24 cellular contexts compared by ENCODE assay signal in genomic region chr22:48241658-48242057, GRCh38.
DNase-seq lines count a peak whose midpoint lies in the region; ATAC-seq and TF ChIP-seq lines count a peak whose summit lies in the region.
"Had no signal": no experiment of that assay in that cellular context is flagged by ENCODE, and none has a peak within 500 bp of the region (broad histone marks: within the 10 kb centered on the region; RNA-seq: fewer than 3 reads in every experiment).

No MANE protein-coding gene starts in this region.

- H3K27ac Mint-ChIP-seq in activated CD8-positive, alpha-beta T cell treated with anti-CD3 and anti-CD28 coated beads for 36 hours: no peak overlapping the region
- no peak overlapping the region for H3K27ac Mint-ChIP-seq in activated CD8-positive, alpha-beta T cell treated with anti-CD3 and anti-CD28 coated beads, Interleukin-2, amount 10 ng/mL, durations not matched to agents 7 days and 5 days
- no peak overlapping the region for H3K27ac Mint-ChIP-seq in natural killer cell treated with Interleukin-12 subunit alpha and Interleukin-12 subunit beta and Interleukin-15 and Interleukin-18, amount 100 ng/mL, for 72 hours
- no peak overlapping the region for H3K27ac Mint-ChIP-seq in type B pancreatic cell
- H3K27ac Mint-ChIP-seq: CD8-positive, alpha-beta T cell; IgD-negative memory B cell; WTC11 had no signal

- no peak overlapping the region for H3K9ac ChIP-seq in MM.1S (ENCODE audit: low read length)
- H3K9ac ChIP-seq: GM23248 had no signal

- CTCF ChIA-PET in activated CD8-positive, alpha-beta T cell treated with anti-CD3 and anti-CD28 coated beads for 36 hours (lab: Charles Lee): no interaction called here
- CTCF ChIA-PET in activated CD8-positive, alpha-beta T cell treated with anti-CD3 and anti-CD28 coated beads, Interleukin-2, amount 10 ng/mL, durations not matched to agents 7 days and 5 days (lab: Charles Lee): no interaction called here

- no peaks in the 10 kb centered on the region for H3K79me2 ChIP-seq in MM.1S (ENCODE audit: low read length)

- H3K4me1 Mint-ChIP-seq in activated CD8-positive, alpha-beta T cell treated with anti-CD3 and anti-CD28 coated beads for 36 hours (ENCODE audit: low read depth): peaks cover 12% of the 10 kb centered on the region
- H3K4me1 Mint-ChIP-seq in activated CD8-positive, alpha-beta T cell treated with anti-CD3 and anti-CD28 coated beads, Interleukin-2, amount 10 ng/mL, durations not matched to agents 7 days and 5 days (ENCODE audit: low read depth): peaks cover 18% of the 10 kb centered on the region
- H3K4me1 Mint-ChIP-seq in natural killer cell treated with Interleukin-12 subunit alpha and Interleukin-12 subunit beta and Interleukin-15 and Interleukin-18, amount 100 ng/mL, for 72 hours (ENCODE audit: low read depth in 2 of 2): peaks cover 48 to 55% of the 10 kb centered on the region in 2 donors
- peaks cover 18% of the 10 kb centered on the region for H3K4me1 Mint-ChIP-seq in type B pancreatic cell (ENCODE audit: unreplicated experiment)
- H3K4me1 Mint-ChIP-seq: IgD-negative memory B cell had no signal

- H3K9me3 ChIP-seq in MM.1S (replicated peaks; ENCODE audit: insufficient read depth, low read length): no peaks in the 10 kb centered on the region
- H3K9me3 ChIP-seq: mucosa of descending colon, psoas muscle had no signal

- no peak overlapping the region for H3K4me2 ChIP-seq in MM.1S (ENCODE audit: low read depth, low read length)

- no peaks in the 10 kb centered on the region for H3K4me1 ChIP-seq in MM.1S (ENCODE audit: low read length)
- H3K4me1 ChIP-seq: psoas muscle had no signal

- H4K20me1 ChIP-seq in MM.1S (ENCODE audit: insufficient read depth, low read length): no peaks in the 10 kb centered on the region

- H3F3A ChIP-seq in MM.1S (ENCODE audit: insufficient read depth, low read length): no peaks in the 10 kb centered on the region

- POLR2A ChIA-PET in activated CD8-positive, alpha-beta T cell treated with anti-CD3 and anti-CD28 coated beads for 36 hours (lab: Charles Lee): no interaction called here
- POLR2A ChIA-PET in activated CD8-positive, alpha-beta T cell treated with anti-CD3 and anti-CD28 coated beads, Interleukin-2, amount 10 ng/mL, durations not matched to agents 7 days and 5 days (lab: Charles Lee): no interaction called here

- H3K27ac ChIP-seq in MM.1S (ENCODE audit: low read length): no peak overlapping the region
- H3K27ac ChIP-seq: GM23248, psoas muscle, RWPE1 had no signal

- no peaks in the 10 kb centered on the region for H3K36me3 ChIP-seq in MM.1S (replicated peaks; ENCODE audit: insufficient read depth, low read length)

- peak; percentile 23 for DNase-seq in activated CD8-positive, alpha-beta T cell treated with anti-CD3 and anti-CD28 coated beads for 36 hours
- no peak for DNase-seq in activated CD8-positive, alpha-beta T cell treated with anti-CD3 and anti-CD28 coated beads, Interleukin-2, amount 10 ng/mL, durations not matched to agents 7 days and 5 days
- DNase-seq in SW480 (ENCODE audit: low spot score): peak; percentile 68
- DNase-seq in natural killer cell treated with Interleukin-12 subunit alpha and Interleukin-12 subunit beta and Interleukin-15 and Interleukin-18, amount 100 ng/mL, for 72 hours (ENCODE audit: low spot score): no peak
- peak; percentile 40 for DNase-seq in type B pancreatic cell (ENCODE audit: extremely low spot score, unreplicated experiment)
- DNase-seq in MM.1S: no peak
- DNase-seq in T-helper 9 cell: no peak
- DNase-seq: 8988T; activated CD4-positive, alpha-beta T cell treated with anti-CD3 and anti-CD28 coated beads, Interleukin-2, amount 50 U/mL, for 4 hours; DMS153; erythroblast; foreskin fibroblast; GM23248; mucosa of descending colon; NCI-H1417; NCI-H2081; NCI-H345; NCI-H748 treated with DMSO at 0.1 percent for 48 hours; psoas muscle had no signal

- TF ChIP-seq CTCF in activated CD8-positive, alpha-beta T cell treated with anti-CD3 and anti-CD28 coated beads for 36 hours (IDR thresholded peaks at IDR 0.05): no peak
- TF ChIP-seq CTCF in type B pancreatic cell (conservative IDR thresholded peaks at IDR 0.05) (no peak), MM.1S (IDR thresholded peaks at IDR 0.05; ENCODE audit: low read length) (no peak)

- H2AFZ ChIP-seq in MM.1S (ENCODE audit: low read length): no peak overlapping the region
- H2AFZ ChIP-seq: GM23248 had no signal

- H3K27me3 ChIP-seq in MM.1S (replicated peaks; ENCODE audit: insufficient read depth, low read length): no peaks in the 10 kb centered on the region

- no peaks in the 10 kb centered on the region for H3K9me2 ChIP-seq in MM.1S (replicated peaks; ENCODE audit: insufficient read depth, low read length)

- ATAC-seq in activated CD8-positive, alpha-beta T cell treated with anti-CD3 and anti-CD28 coated beads for 36 hours: no peak
- ATAC-seq in activated CD8-positive, alpha-beta T cell treated with anti-CD3 and anti-CD28 coated beads, Interleukin-2, amount 10 ng/mL, durations not matched to agents 7 days and 5 days: no peak
- no peak for ATAC-seq in natural killer cell treated with Interleukin-12 subunit alpha and Interleukin-12 subunit beta and Interleukin-15 and Interleukin-18, amount 100 ng/mL, for 72 hours
- no peak for ATAC-seq in GM19397 (IDR thresholded peaks at IDR 0.05; ENCODE audit: unreplicated experiment)
- ATAC-seq: CD8-positive, alpha-beta T cell; mucosa of descending colon; psoas muscle; WTC11 had no signal

- H3K4me3 ChIP-seq in MM.1S (ENCODE audit: low read length): no peak overlapping the region
- H3K4me3 ChIP-seq: GM23248, mucosa of descending colon, psoas muscle had no signal

- intact Hi-C loops in activated CD8-positive, alpha-beta T cell treated with anti-CD3 and anti-CD28 coated beads for 36 hours (cut with micrococcal nuclease): no loop called here

- no peaks in the 10 kb centered on the region for H3K9me3 Mint-ChIP-seq in activated CD8-positive, alpha-beta T cell treated with anti-CD3 and anti-CD28 coated beads for 36 hours
- no peaks in the 10 kb centered on the region for H3K9me3 Mint-ChIP-seq in activated CD8-positive, alpha-beta T cell treated with anti-CD3 and anti-CD28 coated beads, Interleukin-2, amount 10 ng/mL, durations not matched to agents 7 days and 5 days (ENCODE audit: insufficient read depth)
- H3K9me3 Mint-ChIP-seq in natural killer cell treated with Interleukin-12 subunit alpha and Interleukin-12 subunit beta and Interleukin-15 and Interleukin-18, amount 100 ng/mL, for 72 hours: no peaks in the 10 kb centered on the region
- no peaks in the 10 kb centered on the region for H3K9me3 Mint-ChIP-seq in type B pancreatic cell
- H3K9me3 Mint-ChIP-seq: CD8-positive, alpha-beta T cell; WTC11 had no signal

- H3K27me3 Mint-ChIP-seq in activated CD8-positive, alpha-beta T cell treated with anti-CD3 and anti-CD28 coated beads for 36 hours: peaks cover 3% of the 10 kb centered on the region
- peaks cover 6% of the 10 kb centered on the region for H3K27me3 Mint-ChIP-seq in activated CD8-positive, alpha-beta T cell treated with anti-CD3 and anti-CD28 coated beads, Interleukin-2, amount 10 ng/mL, durations not matched to agents 7 days and 5 days (ENCODE audit: low read depth)
- H3K27me3 Mint-ChIP-seq in natural killer cell treated with Interleukin-12 subunit alpha and Interleukin-12 subunit beta and Interleukin-15 and Interleukin-18, amount 100 ng/mL, for 72 hours: peaks cover 19 to 30% of the 10 kb centered on the region in 2 donors
- H3K27me3 Mint-ChIP-seq in type B pancreatic cell: peaks cover 43% of the 10 kb centered on the region

- H3K4me3 Mint-ChIP-seq in activated CD8-positive, alpha-beta T cell treated with anti-CD3 and anti-CD28 coated beads for 36 hours: no peak overlapping the region
- H3K4me3 Mint-ChIP-seq in activated CD8-positive, alpha-beta T cell treated with anti-CD3 and anti-CD28 coated beads, Interleukin-2, amount 10 ng/mL, durations not matched to agents 7 days and 5 days: no peak overlapping the region
- H3K4me3 Mint-ChIP-seq in natural killer cell treated with Interleukin-12 subunit alpha and Interleukin-12 subunit beta and Interleukin-15 and Interleukin-18, amount 100 ng/mL, for 72 hours: peak overlapping the region; percentile 38
- H3K4me3 Mint-ChIP-seq in type B pancreatic cell: no peak overlapping the region
- H3K4me3 Mint-ChIP-seq: CD8-positive, alpha-beta T cell; IgD-negative memory B cell; WTC11 had no signal

- H3K36me3 Mint-ChIP-seq in activated CD8-positive, alpha-beta T cell treated with anti-CD3 and anti-CD28 coated beads for 36 hours (ENCODE audit: low read depth): no peaks in the 10 kb centered on the region
- H3K36me3 Mint-ChIP-seq in activated CD8-positive, alpha-beta T cell treated with anti-CD3 and anti-CD28 coated beads, Interleukin-2, amount 10 ng/mL, durations not matched to agents 7 days and 5 days (ENCODE audit: low read depth): no peaks in the 10 kb centered on the region
- H3K36me3 Mint-ChIP-seq in natural killer cell treated with Interleukin-12 subunit alpha and Interleukin-12 subunit beta and Interleukin-15 and Interleukin-18, amount 100 ng/mL, for 72 hours: no peaks in the 10 kb centered on the region
- no peaks in the 10 kb centered on the region for H3K36me3 Mint-ChIP-seq in type B pancreatic cell
- H3K36me3 Mint-ChIP-seq: CD8-positive, alpha-beta T cell; IgD-negative memory B cell; WTC11 had no signal

Comparison
In these comparisons a context has a peak if more than half of its experiments do, and no peak if none do; other contexts are left out.
1. DNase-seq: peak in activated CD8-positive, alpha-beta T cell treated with anti-CD3 and anti-CD28 coated beads for 36 hours (single experiment), SW480 (single experiment) and type B pancreatic cell (single experiment); none in activated CD8-positive, alpha-beta T cell treated with anti-CD3 and anti-CD28 coated beads, Interleukin-2, amount 10 ng/mL, durations not matched to agents 7 days and 5 days (single experiment), natural killer cell treated with Interleukin-12 subunit alpha and Interleukin-12 subunit beta and Interleukin-15 and Interleukin-18, amount 100 ng/mL, for 72 hours (single experiment), MM.1S (single experiment) and T-helper 9 cell (single experiment).